12 cellular contexts compared by ENCODE assay signal in the genomic region with DNA sequence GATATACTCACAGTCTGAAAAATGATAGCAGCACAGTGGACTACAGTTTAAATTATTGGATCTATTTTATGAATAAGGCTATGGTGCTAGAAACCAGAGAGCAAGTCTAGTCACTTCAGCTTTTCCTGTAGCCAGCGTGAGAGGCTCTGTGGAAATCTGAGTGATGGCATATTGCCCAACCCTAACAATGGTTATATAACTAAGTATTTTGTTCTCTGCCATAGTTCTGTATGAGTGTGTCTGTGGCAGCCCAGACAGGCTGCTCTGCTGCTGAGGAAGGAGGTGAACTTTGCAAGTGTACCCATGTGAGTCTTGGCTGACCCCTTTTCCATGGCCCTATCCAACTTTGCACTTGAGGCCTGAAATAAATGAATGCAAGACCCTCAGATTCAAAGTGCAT.
A peak's percentile ranks its signal among the peaks of the same experiment; 100 is the strongest.
DNase-seq lines count a peak whose midpoint lies in the region; ATAC-seq and TF ChIP-seq lines count a peak whose summit lies in the region.
"Had no signal": no experiment of that assay in that cellular context is flagged by ENCODE, and none has a peak within 500 bp of the region (broad histone marks: within the 10 kb centered on the region; RNA-seq: fewer than 3 reads in every experiment).

No MANE protein-coding gene starts in this region.

- no peak overlapping the region for H3K27ac Mint-ChIP-seq in HFFc6

- H3K27ac ChIP-seq in caudate nucleus (ENCODE audit: low read depth, low read length): peak overlapping the region; percentile 22
- H3K27ac ChIP-seq: BLaER1 treated with 17β-estradiol and CSF1 and Interleukin-3, amounts not matched to agents 10 nM and 100 nM had no signal

- peaks cover 2% of the 10 kb centered on the region for H3K27me3 Mint-ChIP-seq in HFFc6 (ENCODE audit: insufficient read depth)

- no peaks in the 10 kb centered on the region for H3K4me1 Mint-ChIP-seq in HFFc6 (ENCODE audit: low read depth)

- H3K36me3 Mint-ChIP-seq in HFFc6 (ENCODE audit: low read depth): no peaks in the 10 kb centered on the region

- TF ChIP-seq CTCF in HFFc6 (IDR thresholded peaks at IDR 0.05): no peak

- H3K9me3 Mint-ChIP-seq in HFFc6: no peaks in the 10 kb centered on the region

- peak; percentile 44 for ATAC-seq in left lobe of liver
- ATAC-seq: GM12878 had no signal

- no peak overlapping the region for H3K4me3 Mint-ChIP-seq in HFFc6

- DNase-seq in A172 (ENCODE audit: low spot score) (peak; percentile 27), HFFc6 (peak; percentile 9), caudate nucleus (lab: John Stamatoyannopoulos, UW) (peak in 30 of 61 donors; percentile 4 to 79 (median 26)), left lobe of liver (ENCODE audit: low spot score) (no peak), CD1c-positive myeloid dendritic cell (ENCODE audit: extremely low spot score) (no peak), retina (no peak), HPDE6-E6E7 (ENCODE audit: extremely low spot score) (no peak)
- no peak for DNase-seq in NK-92 treated with Interleukin-12 subunit alpha and Interleukin-12 subunit beta, amount 100 ng/mL, for 24 hours (lab: John Stamatoyannopoulos, UW)
- DNase-seq: activated naive CD4-positive, alpha-beta T cell treated with anti-CD3 and anti-CD28 coated beads, Interleukin-2, amount 50 U/mL, for 16 hours; MG63 had no signal

Comparison
In these comparisons a context has a peak if more than half of its experiments do, and no peak if none do; other contexts are left out.
1. DNase-seq: peak in A172 (single experiment) and HFFc6 (single experiment); none in left lobe of liver (single experiment), CD1c-positive myeloid dendritic cell (single experiment), NK-92 treated with Interleukin-12 subunit alpha and Interleukin-12 subunit beta, amount 100 ng/mL, for 24 hours (single experiment), retina (single experiment) and HPDE6-E6E7 (single experiment).